ENCODE assay signal across 25 cellular contexts in genomic region chr7:13563257-13563656, GRCh38.
"Had no signal": no experiment of that assay in that cellular context is flagged by ENCODE, and none has a peak within 500 bp of the region (broad histone marks: within the 10 kb centered on the region; RNA-seq: fewer than 3 reads in every experiment).

No MANE protein-coding gene starts in this region.

- H3K27ac ChIP-seq: RWPE1 had no signal

- ATAC-seq: HepG2, Panc1, PC-3, SK-N-SH treated with all-trans-retinoic acid at 6 μM for 48 hours had no signal

- DNase-seq: IMR-90; Kasumi-1; KG1; MM.1S; NCI-H1092; NCI-H1105 treated with DMSO at 0.1 percent for 48 hours; NCI-H1417 treated with DMSO at 0.1 percent for 48 hours; NCI-H146; NCI-H1694 treated with DMSO at 0.1 percent for 48 hours; NCI-H1930; NCI-H2081; NCI-H2107; NCI-H226; NCI-H446; NCI-H510A; NCI-H524 treated with DMSO at 0.1 percent for 48 hours; NCI-H69; NCI-H774; NK-92 treated with Interleukin-12 subunit alpha and Interleukin-12 subunit beta, amount 100 ng/mL, for 24 hours; PC-3; SHP77 had no signal
